1 cellular context compared by ENCODE assay signal in genomic region chr18:3648695-3649094, GRCh38.
TF ChIP-seq lines count a peak whose summit lies in the region.

No MANE protein-coding gene starts in this region.

TF ChIP-seq in H1, 55 proteins besides CTCF, POLR2A, EP300 and RAD21 (continued from another document):
- TF ChIP-seq ATF2 (IDR thresholded peaks at IDR 0.05; ENCODE audit: low read length): no peak
